ENCODE assay signal across 8 cellular contexts in genomic region chr4:28686618-28687017, GRCh38.
DNase-seq lines count a peak whose midpoint lies in the region; ATAC-seq and TF ChIP-seq lines count a peak whose summit lies in the region.

No MANE protein-coding gene starts in this region.

- DNase-seq in BE2C (peak; percentile 80), H4 (ENCODE audit: low spot score) (peak; percentile 76), RPMI8226 (peak; percentile 18), left cardiac atrium (peak; percentile 22), posterior vena cava (ENCODE audit: low spot score) (no peak)
- no peak for DNase-seq in natural killer cell treated with Interleukin-12 subunit alpha and Interleukin-12 subunit beta and Interleukin-15 and Interleukin-18, amount 100 ng/mL, for 72 hours (ENCODE audit: low spot score)
- no peak for DNase-seq in activated T-cell treated with anti-CD3 and anti-CD28 coated beads, Interleukin-2, amount 50 U/mL, for 24 hours

- no peaks in the 10 kb centered on the region for H3K4me1 ChIP-seq in BE2C

- H3K4me3 ChIP-seq in BE2C (ENCODE audit: low read depth, low read length), result no peak overlapping the region

- peaks cover 12% of the 10 kb centered on the region for H3K9me3 Mint-ChIP-seq in natural killer cell treated with Interleukin-12 subunit alpha and Interleukin-12 subunit beta and Interleukin-15 and Interleukin-18, amount 100 ng/mL, for 72 hours
- H3K9me3 Mint-ChIP-seq in activated T-cell treated with anti-CD3 and anti-CD28 coated beads, Interleukin-2, amount 50 U/mL, for 24 hours, result peaks cover 8% of the 10 kb centered on the region

- no peaks in the 10 kb centered on the region for H3K27me3 ChIP-seq in BE2C

- TF ChIP-seq CTCF in BE2C (IDR thresholded peaks at IDR 0.05; ENCODE audit: low read depth, low read length), result peak; percentile 90

- peaks cover 7% of the 10 kb centered on the region for H3K36me3 Mint-ChIP-seq in natural killer cell treated with Interleukin-12 subunit alpha and Interleukin-12 subunit beta and Interleukin-15 and Interleukin-18, amount 100 ng/mL, for 72 hours
- H3K36me3 Mint-ChIP-seq in activated T-cell treated with anti-CD3 and anti-CD28 coated beads, Interleukin-2, amount 50 U/mL, for 24 hours (ENCODE audit: low read depth), result no peaks in the 10 kb centered on the region

- no peaks in the 10 kb centered on the region for H3K27me3 Mint-ChIP-seq in natural killer cell treated with Interleukin-12 subunit alpha and Interleukin-12 subunit beta and Interleukin-15 and Interleukin-18, amount 100 ng/mL, for 72 hours
- H3K27me3 Mint-ChIP-seq in activated T-cell treated with anti-CD3 and anti-CD28 coated beads, Interleukin-2, amount 50 U/mL, for 24 hours, result no peaks in the 10 kb centered on the region

- ATAC-seq in left cardiac atrium, result peak in 1 of 2 donors; percentile 42
- ATAC-seq in natural killer cell treated with Interleukin-12 subunit alpha and Interleukin-12 subunit beta and Interleukin-15 and Interleukin-18, amount 100 ng/mL, for 72 hours, result no peak
- ATAC-seq in GM21515 (IDR thresholded peaks at IDR 0.05; ENCODE audit: unreplicated experiment), result no peak

- no peak overlapping the region for H3K4me3 Mint-ChIP-seq in natural killer cell treated with Interleukin-12 subunit alpha and Interleukin-12 subunit beta and Interleukin-15 and Interleukin-18, amount 100 ng/mL, for 72 hours
- H3K4me3 Mint-ChIP-seq in activated T-cell treated with anti-CD3 and anti-CD28 coated beads, Interleukin-2, amount 50 U/mL, for 24 hours, result no peak overlapping the region

- intact Hi-C loops in left cardiac atrium (cut with DNase I), result no loop called here
- intact Hi-C loops in posterior vena cava (cut with DNase I), result no loop called here

- no peaks in the 10 kb centered on the region for H3K36me3 ChIP-seq in BE2C

- no peaks in the 10 kb centered on the region for H3K4me1 Mint-ChIP-seq in natural killer cell treated with Interleukin-12 subunit alpha and Interleukin-12 subunit beta and Interleukin-15 and Interleukin-18, amount 100 ng/mL, for 72 hours (ENCODE audit: low read depth in 2 of 2)
- no peaks in the 10 kb centered on the region for H3K4me1 Mint-ChIP-seq in activated T-cell treated with anti-CD3 and anti-CD28 coated beads, Interleukin-2, amount 50 U/mL, for 24 hours (ENCODE audit: low read depth)

- no peaks in the 10 kb centered on the region for H3K9me3 ChIP-seq in BE2C

- H3K27ac Mint-ChIP-seq in natural killer cell treated with Interleukin-12 subunit alpha and Interleukin-12 subunit beta and Interleukin-15 and Interleukin-18, amount 100 ng/mL, for 72 hours, result no peak overlapping the region
- H3K27ac Mint-ChIP-seq in activated T-cell treated with anti-CD3 and anti-CD28 coated beads, Interleukin-2, amount 50 U/mL, for 24 hours, result no peak overlapping the region

Comparison
In these comparisons a context has a peak if more than half of its experiments do, and no peak if none do; other contexts are left out.
1. DNase-seq: peak in BE2C (single experiment), H4 (single experiment), RPMI8226 (single experiment) and left cardiac atrium (single experiment); none in natural killer cell treated with Interleukin-12 subunit alpha and Interleukin-12 subunit beta and Interleukin-15 and Interleukin-18, amount 100 ng/mL, for 72 hours (single experiment), posterior vena cava (single experiment) and activated T-cell treated with anti-CD3 and anti-CD28 coated beads, Interleukin-2, amount 50 U/mL, for 24 hours (single experiment).